ENCODE assay signal across 35 cellular contexts in the genomic region with DNA sequence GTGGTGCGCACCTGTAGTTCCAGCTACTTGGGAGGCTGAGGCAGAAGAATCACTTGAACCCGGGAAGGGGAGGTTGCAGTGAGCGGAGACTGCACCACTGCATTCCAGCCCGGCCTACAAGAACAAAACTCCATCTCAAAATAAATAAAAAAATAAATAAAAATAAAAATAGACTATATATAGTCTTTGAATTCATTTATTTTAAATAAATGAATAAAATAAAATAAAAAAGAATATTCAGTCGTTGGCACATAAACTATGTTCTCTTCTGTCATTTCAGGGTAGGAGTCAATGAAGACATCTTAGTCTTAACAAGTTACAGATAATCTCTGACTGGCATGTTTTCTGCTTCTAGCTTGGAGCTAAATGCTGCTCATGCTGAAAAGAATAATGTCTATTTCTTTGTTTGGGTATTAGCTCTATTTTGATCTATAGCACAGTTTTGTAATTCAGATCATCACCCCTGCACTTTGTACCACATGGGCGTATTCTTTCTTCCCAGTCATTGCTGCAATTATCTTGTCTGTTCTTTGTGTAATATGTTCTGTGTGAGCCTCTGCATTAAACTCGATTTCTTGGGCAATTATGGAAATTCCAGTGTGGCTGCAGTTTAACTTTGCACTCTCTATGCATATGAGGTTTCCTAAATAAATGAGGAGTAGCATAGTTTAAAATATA. TPM values are rescaled to one million over a fixed set of nuclear protein-coding genes. Genes with fewer than 3 reads are reported as not detected.
"Had no signal": no experiment of that assay in that cellular context is flagged by ENCODE, and none has a peak within 500 bp of the region (broad histone marks: within the 10 kb centered on the region; RNA-seq: fewer than 3 reads in every experiment).

No MANE protein-coding gene starts in this region.

- H3K36me3 Mint-ChIP-seq: immature natural killer cell; naive thymus-derived CD4-positive, alpha-beta T cell; natural killer cell treated with Interleukin-12 subunit alpha and Interleukin-12 subunit beta and Interleukin-15 and Interleukin-18, amount 100 ng/mL, for 72 hours; stimulated activated memory B cell treated with anti-CD40 and anti-IgM and Interleukin-4, amounts not matched to agents 10 μg/mL and 1 μg/mL and 100 μg/mL, for 72 hours; type B pancreatic cell had no signal

- H3K36me3 ChIP-seq: left ventricle myocardium inferior, neutrophil, right lobe of liver, tibial nerve had no signal

- H3K9me3 Mint-ChIP-seq: immature natural killer cell; natural killer cell treated with Interleukin-12 subunit alpha and Interleukin-12 subunit beta and Interleukin-15 and Interleukin-18, amount 100 ng/mL, for 72 hours; neural crest cell; stimulated activated memory B cell treated with anti-CD40 and anti-IgM and Interleukin-4, amounts not matched to agents 10 μg/mL and 1 μg/mL and 100 μg/mL, for 72 hours; stimulated activated naive CD8-positive, alpha-beta T cell treated with anti-CD3 and anti-CD28 coated beads, Interleukin-15, amount 100 ng/mL, for 72 hours; type B pancreatic cell had no signal

- H3K27ac Mint-ChIP-seq: immature natural killer cell; memory B cell; naive thymus-derived CD4-positive, alpha-beta T cell; natural killer cell treated with Interleukin-12 subunit alpha and Interleukin-12 subunit beta and Interleukin-15 and Interleukin-18, amount 100 ng/mL, for 72 hours; stimulated activated memory B cell treated with anti-CD40 and anti-IgM and Interleukin-4, amounts not matched to agents 10 μg/mL and 1 μg/mL and 100 μg/mL, for 72 hours; stimulated activated naive CD8-positive, alpha-beta T cell treated with anti-CD3 and anti-CD28 coated beads, Interleukin-15, amount 100 ng/mL, for 72 hours; type B pancreatic cell had no signal

- H3K9me3 ChIP-seq: left ventricle myocardium inferior, mucosa of descending colon, neutrophil, psoas muscle, right lobe of liver, tibial nerve had no signal

- H3K4me1 ChIP-seq: left ventricle myocardium inferior, parathyroid adenoma, psoas muscle, right lobe of liver, tibial nerve had no signal

- H3K4me1 Mint-ChIP-seq: neural crest cell; stimulated activated naive CD8-positive, alpha-beta T cell treated with anti-CD3 and anti-CD28 coated beads, Interleukin-15, amount 100 ng/mL, for 72 hours had no signal

- ATAC-seq: mucosa of descending colon; naive thymus-derived CD4-positive, alpha-beta T cell; natural killer cell treated with Interleukin-12 subunit alpha and Interleukin-12 subunit beta and Interleukin-15 and Interleukin-18, amount 100 ng/mL, for 72 hours; psoas muscle; right lobe of liver; stimulated activated memory B cell treated with anti-CD40 and anti-IgM and Interleukin-4, amounts not matched to agents 10 μg/mL and 1 μg/mL and 100 μg/mL, for 72 hours; stimulated activated naive CD8-positive, alpha-beta T cell treated with anti-CD3 and anti-CD28 coated beads, Interleukin-15, amount 100 ng/mL, for 72 hours had no signal

- H3K4me3 ChIP-seq: left ventricle myocardium inferior, mucosa of descending colon, psoas muscle, right lobe of liver, smooth muscle cell, tibial nerve had no signal

- H3K27ac ChIP-seq: left ventricle myocardium inferior, neutrophil, parathyroid adenoma, psoas muscle, right lobe of liver, tibial nerve had no signal

- H3K4me3 Mint-ChIP-seq: immature natural killer cell; memory B cell; naive thymus-derived CD4-positive, alpha-beta T cell; natural killer cell treated with Interleukin-12 subunit alpha and Interleukin-12 subunit beta and Interleukin-15 and Interleukin-18, amount 100 ng/mL, for 72 hours; neural crest cell; stimulated activated memory B cell treated with anti-CD40 and anti-IgM and Interleukin-4, amounts not matched to agents 10 μg/mL and 1 μg/mL and 100 μg/mL, for 72 hours; stimulated activated naive CD8-positive, alpha-beta T cell treated with anti-CD3 and anti-CD28 coated beads, Interleukin-15, amount 100 ng/mL, for 72 hours; type B pancreatic cell had no signal

- H3K27me3 Mint-ChIP-seq: memory B cell; stimulated activated memory B cell treated with anti-CD40 and anti-IgM and Interleukin-4, amounts not matched to agents 10 μg/mL and 1 μg/mL and 100 μg/mL, for 72 hours; type B pancreatic cell had no signal

- H3K27me3 ChIP-seq: neutrophil, right lobe of liver, tibial nerve had no signal

- DNase-seq: hypothalamus; immature natural killer cell; left ventricle myocardium inferior; midbrain; mucosa of descending colon; naive thymus-derived CD4-positive, alpha-beta T cell; occipital lobe; psoas muscle; right lobe of liver; stimulated activated CD4-positive, alpha-beta T cell treated with anti-CD3 and anti-CD28 coated beads, Interleukin-1b, Interleukin-23, amount 100 ng/mL, for 48 hours; stimulated activated CD4-positive, alpha-beta T cell treated with anti-CD3 and anti-CD28 coated beads, Interleukin-2, amount 100 ng/mL, for 48 hours; stimulated activated CD4-positive, alpha-beta T cell treated with anti-CD3 and anti-CD28 coated beads, Interleukin-4, amount 100 ng/mL, for 4 hours; stimulated activated CD8-positive, alpha-beta memory T cell treated with anti-CD3 and anti-CD28 coated beads, Interleukin-4, amount 100 ng/mL, for 48 hours; stimulated activated naive CD4-positive, alpha-beta T cell treated with Interleukin-2 at 50 U/mL for 16 hours; stimulated activated naive CD8-positive, alpha-beta T cell treated with anti-CD3 and anti-CD28 coated beads, Interleukin-15, amount 100 ng/mL, for 72 hours; substantia nigra had no signal

RNA-seq across cellular contexts. Expression of gene MS4A14, which starts 1.5 kb away (rescaled TPM):
- total RNA-seq: kidney epithelial cell, lung microvascular endothelial cell, myocyte, neural crest cell, occipital lobe, osteocyte, smooth muscle cell, temporal lobe had no signal
- polyA plus RNA-seq: immature natural killer cell; naive thymus-derived CD4-positive, alpha-beta T cell; smooth muscle cell had no signal

RNA-seq across cellular contexts. Expression of gene MS4A7, which starts 16.5 kb away (rescaled TPM):
- total RNA-seq: kidney epithelial cell, lung microvascular endothelial cell, myocyte, neural crest cell, osteocyte, smooth muscle cell had no signal
- polyA plus RNA-seq: smooth muscle cell had no signal

RNA-seq across cellular contexts. Expression of gene MS4A5, which starts 34.6 kb away (rescaled TPM):
- total RNA-seq: kidney epithelial cell; left ventricle myocardium inferior; lower leg skin; lung microvascular endothelial cell; mesenteric fat pad; mucosa of descending colon; myocyte; naive thymus-derived CD4-positive, alpha-beta T cell; natural killer cell treated with Interleukin-12 subunit alpha and Interleukin-12 subunit beta and Interleukin-15 and Interleukin-18, amount 100 ng/mL, for 72 hours; neural crest cell; occipital lobe; osteocyte; posterior vena cava; psoas muscle; right lobe of liver; skeletal muscle tissue; smooth muscle cell; temporal lobe; tibial nerve; urinary bladder had no signal
- polyA plus RNA-seq: immature natural killer cell; naive thymus-derived CD4-positive, alpha-beta T cell; psoas muscle; smooth muscle cell; urinary bladder had no signal
